Comparison of ENCODE assay signal across 8 cellular contexts in the genomic region with DNA sequence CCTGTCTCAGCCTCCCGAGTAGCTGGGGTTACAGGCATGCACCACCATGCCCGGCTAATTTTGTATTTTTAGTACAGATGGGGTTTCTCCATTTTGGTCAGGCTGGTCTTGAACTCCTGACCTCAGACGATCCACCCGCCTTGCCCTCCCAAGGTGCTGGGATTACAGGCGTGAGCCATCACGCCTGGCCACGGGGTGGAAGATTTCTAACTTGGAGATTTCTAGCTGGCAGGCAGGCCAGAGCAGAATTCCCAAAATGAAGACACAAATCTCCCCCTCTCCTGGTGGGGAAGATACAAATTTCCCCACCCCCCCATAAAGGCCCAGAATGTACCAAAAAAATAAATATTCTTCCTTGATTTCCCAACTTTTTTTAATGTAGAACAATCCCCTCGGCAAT.
DNase-seq lines count a peak whose midpoint lies in the region; ATAC-seq and TF ChIP-seq lines count a peak whose summit lies in the region.
"Not testable (repeated sequence)": the region's sequence is repeated elsewhere in the genome, so short reads cannot be mapped to it uniquely, and the experiment has no call there.

No MANE protein-coding gene starts in this region.

- 62 to 77% methylated on average over 3 to 8 of the region's 8 CpGs for WGBS in transverse colon (ENCODE audit: low coverage in 1 of 2), 2 donors

- H3K36me3 Mint-ChIP-seq in CD4-positive, alpha-beta T cell (ENCODE audit: low read depth), result peaks cover 96% of the 10 kb centered on the region
- H3K36me3 Mint-ChIP-seq in T-helper 17 cell (ENCODE audit: low read depth), result peaks cover 11% of the 10 kb centered on the region
- H3K36me3 Mint-ChIP-seq in activated naive CD4-positive, alpha-beta T cell treated with anti-CD3 and anti-CD28 coated beads, Interleukin-2, amount 50 U/mL, for 72 hours, result peaks cover 11 to 26% of the 10 kb centered on the region in 2 donors
- peaks cover 59% of the 10 kb centered on the region for H3K36me3 Mint-ChIP-seq in nephron (ENCODE audit: low read depth)

- in situ Hi-C loops in transverse colon (cut with MboI; ENCODE audit: low pct_ligation_motif_present in 1 of 4, low pct_unique_long_range_greater_than_20kb in 1 of 4, low sequenced_read_pairs in 3 of 4), result not testable (repeated sequence)

- not testable (repeated sequence) for DNase-seq in CD4-positive, alpha-beta T cell; T-helper 17 cell; activated naive CD4-positive, alpha-beta T cell treated with anti-CD3 and anti-CD28 coated beads, Interleukin-2, amount 50 U/mL, for 72 hours (ENCODE audit: low spot score in 2 of 2); colonic mucosa; transverse colon
- peak; percentile 13 for DNase-seq in activated CD8-positive, alpha-beta memory T cell treated with anti-CD3 and anti-CD28 coated beads for 24 hours
- peak; percentile 36 for DNase-seq in left ventricle myocardium superior

- H3K4me1 Mint-ChIP-seq in CD4-positive, alpha-beta T cell (ENCODE audit: low read depth), result peaks cover 86% of the 10 kb centered on the region
- H3K4me1 Mint-ChIP-seq in T-helper 17 cell, result peaks cover 51% of the 10 kb centered on the region
- peaks cover 47% of the 10 kb centered on the region for H3K4me1 Mint-ChIP-seq in nephron

- intact Hi-C loops in CD4-positive, alpha-beta T cell (cut with DNase I, micrococcal nuclease), result loop anchor here in 1 of 2 experiments (5.0 kb wide), 1 partner anchor 53 kb away; no protein-coding TSS in a partner anchor
- intact Hi-C loops in colonic mucosa (cut with DNase I); left ventricle myocardium superior (cut with micrococcal nuclease); transverse colon (cut with DNase I; ENCODE audit: low total_unique reads): not testable (repeated sequence)

- not testable (repeated sequence) for TF ChIP-seq POLR2A in transverse colon (IDR thresholded peaks at IDR 0.05)

- H3K4me3 ChIP-seq in colonic mucosa, transverse colon: not testable (repeated sequence)

- POLR2A ChIA-PET in CD4-positive, alpha-beta T cell (lab: Charles Lee), result interaction anchor here (3.9 to 8.7 kb wide), 2 partner anchors 13 to 19 kb away, joined by 46 to 96 read pairs; no protein-coding TSS in a partner anchor

- not testable (repeated sequence) for ATAC-seq in CD4-positive, alpha-beta T cell (ENCODE audit: poor library complexity); T-helper 17 cell; activated naive CD4-positive, alpha-beta T cell treated with anti-CD3 and anti-CD28 coated beads, Interleukin-2, amount 50 U/mL, for 72 hours
- ATAC-seq in left ventricle myocardium superior, result peak; percentile 57

- H3K9me3 Mint-ChIP-seq in CD4-positive, alpha-beta T cell; activated naive CD4-positive, alpha-beta T cell treated with anti-CD3 and anti-CD28 coated beads, Interleukin-2, amount 50 U/mL, for 72 hours; nephron: not testable (repeated sequence)

- not testable (repeated sequence) for H3K4me3 Mint-ChIP-seq in CD4-positive, alpha-beta T cell; T-helper 17 cell; nephron

- not testable (repeated sequence) for H3K9me3 ChIP-seq in CD4-positive, alpha-beta T cell (ENCODE audit: control insufficient read depth, low read length); T-helper 17 cell (ENCODE audit: control insufficient read depth, low read length, poor library complexity, severe bottlenecking); colonic mucosa; transverse colon

- H3K27me3 ChIP-seq in CD4-positive, alpha-beta T cell (ENCODE audit: control insufficient read depth, insufficient read depth, low read length); colonic mucosa; transverse colon: not testable (repeated sequence)

- H3K36me3 ChIP-seq in colonic mucosa, result not testable (repeated sequence)
- H3K36me3 ChIP-seq in transverse colon, result peaks cover 0 to 17% (median 0%) of the 10 kb centered on the region in 4 donors

- not testable (repeated sequence) for H3K27ac ChIP-seq in CD4-positive, alpha-beta T cell (ENCODE audit: low read depth, low read length)
- H3K27ac ChIP-seq in colonic mucosa (peak overlapping the region; percentile 46), transverse colon (peak overlapping the region; percentile 67 to 77 (median 67))

- not testable (repeated sequence) for TF ChIP-seq EP300 in transverse colon (IDR thresholded peaks at IDR 0.05; ENCODE audit: low read depth)

- TF ChIP-seq CTCF in CD4-positive, alpha-beta T cell (IDR thresholded peaks at IDR 0.05); colonic mucosa (IDR thresholded peaks at IDR 0.05); nephron (IDR thresholded peaks at IDR 0.05; ENCODE audit: unreplicated experiment in 3 of 3); transverse colon (IDR thresholded peaks at IDR 0.05): not testable (repeated sequence)

- not testable (repeated sequence) for H3K9ac ChIP-seq in colonic mucosa (ENCODE audit: low read depth in 2 of 2, low read length in 2 of 2)

- H3K27ac Mint-ChIP-seq in CD4-positive, alpha-beta T cell, result peak overlapping the region; percentile 98
- H3K27ac Mint-ChIP-seq in T-helper 17 cell (peak overlapping the region; percentile 90), nephron (peak overlapping the region; percentile 57 to 95 (median 80))
- H3K27ac Mint-ChIP-seq in activated naive CD4-positive, alpha-beta T cell treated with anti-CD3 and anti-CD28 coated beads, Interleukin-2, amount 50 U/mL, for 72 hours, result peak overlapping the region; percentile 69 to 87

- H3K27me3 Mint-ChIP-seq in CD4-positive, alpha-beta T cell; T-helper 17 cell; nephron (ENCODE audit: low read depth): not testable (repeated sequence)

- H3K4me1 ChIP-seq in colonic mucosa, result not testable (repeated sequence)
- H3K4me1 ChIP-seq in transverse colon, result peaks cover 0 to 23% (median 18%) of the 10 kb centered on the region in 4 donors

- CTCF ChIA-PET in CD4-positive, alpha-beta T cell (lab: Charles Lee), result not testable (repeated sequence)
